Comparison of ENCODE assay signal across 21 cellular contexts in the genomic region with DNA sequence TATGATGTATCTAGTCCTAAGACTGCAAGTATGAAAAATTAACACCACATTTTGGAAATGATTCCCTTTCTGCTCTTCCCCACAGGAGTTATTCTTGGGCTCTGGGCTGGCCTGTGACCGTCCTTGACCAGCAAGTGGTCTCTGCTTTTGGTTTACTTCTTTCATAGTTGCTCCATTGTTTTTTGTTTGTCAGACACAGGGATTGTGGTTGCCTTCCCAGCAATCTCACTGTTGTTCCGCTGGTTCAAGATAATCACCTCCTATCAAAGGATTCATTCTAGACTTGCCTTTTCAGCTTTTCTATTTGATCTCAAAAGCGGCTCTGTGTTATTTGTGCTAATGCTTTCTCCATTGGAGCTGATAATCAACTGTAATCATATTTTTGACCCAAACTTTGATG.
"Had no signal": no experiment of that assay in that cellular context is flagged by ENCODE, and none has a peak within 500 bp of the region (broad histone marks: within the 10 kb centered on the region; RNA-seq: fewer than 3 reads in every experiment).

No MANE protein-coding gene starts in this region.

- H2AFZ ChIP-seq: hepatocyte had no signal

- H3K4me1 Mint-ChIP-seq: activated CD4-positive, alpha-beta T cell treated with anti-CD3 and anti-CD28 coated beads, Interleukin-2, amount 10 ng/mL, durations not matched to agents 7 days and 5 days had no signal

- H3K27ac Mint-ChIP-seq: activated CD4-positive, alpha-beta T cell treated with anti-CD3 and anti-CD28 coated beads, Interleukin-2, amount 10 ng/mL, durations not matched to agents 7 days and 5 days; activated T-cell treated with anti-CD3 and anti-CD28 coated beads, Interleukin-2, amount 50 U/mL, for 72 hours; stimulated activated naive CD8-positive, alpha-beta T cell treated with anti-CD3 and anti-CD28 coated beads, Interleukin-15, amount 100 ng/mL, for 72 hours had no signal

- H3K4me2 ChIP-seq: hepatocyte, SK-N-SH, smooth muscle cell had no signal

- H3K36me3 ChIP-seq: esophagus squamous epithelium, lower lobe of right lung, ovary, thyroid gland had no signal

- ATAC-seq: activated T-cell treated with anti-CD3 and anti-CD28 coated beads, Interleukin-2, amount 50 U/mL, for 72 hours; left cardiac atrium; lower lobe of right lung; sciatic nerve; stimulated activated naive CD8-positive, alpha-beta T cell treated with anti-CD3 and anti-CD28 coated beads, Interleukin-15, amount 100 ng/mL, for 72 hours had no signal

- H3K4me3 Mint-ChIP-seq: activated CD4-positive, alpha-beta T cell treated with anti-CD3 and anti-CD28 coated beads, Interleukin-2, amount 10 ng/mL, durations not matched to agents 7 days and 5 days; activated T-cell treated with anti-CD3 and anti-CD28 coated beads, Interleukin-2, amount 50 U/mL, for 72 hours; stimulated activated naive CD8-positive, alpha-beta T cell treated with anti-CD3 and anti-CD28 coated beads, Interleukin-15, amount 100 ng/mL, for 72 hours had no signal

- H3K27me3 Mint-ChIP-seq: activated CD4-positive, alpha-beta T cell treated with anti-CD3 and anti-CD28 coated beads, Interleukin-2, amount 10 ng/mL, durations not matched to agents 7 days and 5 days; stimulated activated naive CD8-positive, alpha-beta T cell treated with anti-CD3 and anti-CD28 coated beads, Interleukin-15, amount 100 ng/mL, for 72 hours had no signal

- H3K27ac ChIP-seq: hepatocyte, lower lobe of right lung, thyroid gland had no signal

- H3K9me3 ChIP-seq: lower lobe of right lung, ovary, SK-N-SH, thyroid gland had no signal

- H3K27me3 ChIP-seq: esophagus squamous epithelium, hepatocyte, ovary, thyroid gland had no signal

- FAIRE-seq: bronchial epithelial cell, endothelial cell of umbilical vein had no signal

- DNase-seq: activated CD4-positive, alpha-beta T cell treated with anti-CD3 and anti-CD28 coated beads, Interleukin-2, amount 10 ng/mL, durations not matched to agents 7 days and 5 days; activated CD4-positive, CD25-positive, alpha-beta regulatory T cell; activated CD8-positive, alpha-beta memory T cell treated with anti-CD3 and anti-CD28 coated beads, Interleukin-2, amount 50 U/mL, for 4 hours; activated effector memory CD4-positive, alpha-beta T cell treated with anti-CD3 and anti-CD28 coated beads, Interleukin-2, amount 50 U/mL, for 16 hours; activated naive CD4-positive, alpha-beta T cell treated with anti-CD3 and anti-CD28 coated beads, Interleukin-2, amount 50 U/mL, for 16 hours; activated T-cell treated with anti-CD3 and anti-CD28 coated beads, Interleukin-2, amount 50 U/mL, for 72 hours; effector CD8-positive, alpha-beta T cell; esophagus squamous epithelium; left cardiac atrium; lower lobe of right lung; midbrain; SK-N-SH; stimulated activated CD4-positive, alpha-beta T cell treated with anti-CD3 and anti-CD28 coated beads, Interleukin-4, amount 100 ng/mL, for 1 hour; stimulated activated naive CD8-positive, alpha-beta T cell treated with anti-CD3 and anti-CD28 coated beads, Interleukin-15, amount 100 ng/mL, for 72 hours had no signal

- H3K4me3 ChIP-seq: esophagus squamous epithelium, hepatocyte, lower lobe of right lung, ovary, smooth muscle cell, thyroid gland had no signal

- H3K9ac ChIP-seq: SK-N-SH had no signal
